Comparison of ENCODE assay signal across 3 cellular contexts in genomic region chr12:77107121-77107520, GRCh38.
TF ChIP-seq lines count a peak whose summit lies in the region.

No MANE protein-coding gene starts in this region.

TF ChIP-seq in SK-N-SH, 30 proteins besides CTCF, POLR2A, EP300 and RAD21:
- TF ChIP-seq, protein P1, sequence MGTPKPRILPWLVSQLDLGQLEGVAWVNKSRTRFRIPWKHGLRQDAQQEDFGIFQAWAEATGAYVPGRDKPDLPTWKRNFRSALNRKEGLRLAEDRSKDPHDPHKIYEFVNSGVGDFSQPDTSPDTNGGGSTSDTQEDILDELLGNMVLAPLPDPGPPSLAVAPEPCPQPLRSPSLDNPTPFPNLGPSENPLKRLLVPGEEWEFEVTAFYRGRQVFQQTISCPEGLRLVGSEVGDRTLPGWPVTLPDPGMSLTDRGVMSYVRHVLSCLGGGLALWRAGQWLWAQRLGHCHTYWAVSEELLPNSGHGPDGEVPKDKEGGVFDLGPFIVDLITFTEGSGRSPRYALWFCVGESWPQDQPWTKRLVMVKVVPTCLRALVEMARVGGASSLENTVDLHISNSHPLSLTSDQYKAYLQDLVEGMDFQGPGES (IDR thresholded peaks at IDR 0.05; ENCODE audit: low read depth, low read length) = no peak
- no peak for TF ChIP-seq RCOR1 (IDR thresholded peaks at IDR 0.05; ENCODE audit: low read length)
- TF ChIP-seq, protein P2, sequence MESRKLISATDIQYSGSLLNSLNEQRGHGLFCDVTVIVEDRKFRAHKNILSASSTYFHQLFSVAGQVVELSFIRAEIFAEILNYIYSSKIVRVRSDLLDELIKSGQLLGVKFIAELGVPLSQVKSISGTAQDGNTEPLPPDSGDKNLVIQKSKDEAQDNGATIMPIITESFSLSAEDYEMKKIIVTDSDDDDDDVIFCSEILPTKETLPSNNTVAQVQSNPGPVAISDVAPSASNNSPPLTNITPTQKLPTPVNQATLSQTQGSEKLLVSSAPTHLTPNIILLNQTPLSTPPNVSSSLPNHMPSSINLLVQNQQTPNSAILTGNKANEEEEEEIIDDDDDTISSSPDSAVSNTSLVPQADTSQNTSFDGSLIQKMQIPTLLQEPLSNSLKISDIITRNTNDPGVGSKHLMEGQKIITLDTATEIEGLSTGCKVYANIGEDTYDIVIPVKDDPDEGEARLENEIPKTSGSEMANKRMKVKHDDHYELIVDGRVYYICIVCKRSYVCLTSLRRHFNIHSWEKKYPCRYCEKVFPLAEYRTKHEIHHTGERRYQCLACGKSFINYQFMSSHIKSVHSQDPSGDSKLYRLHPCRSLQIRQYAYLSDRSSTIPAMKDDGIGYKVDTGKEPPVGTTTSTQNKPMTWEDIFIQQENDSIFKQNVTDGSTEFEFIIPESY (IDR thresholded peaks at IDR 0.05; ENCODE audit: borderline replicate concordance, low read depth) = no peak
- no peak for TF ChIP-seq NRF1 (IDR thresholded peaks at IDR 0.05; ENCODE audit: low read depth, low read length)
- no peak for TF ChIP-seq PBX3 (IDR thresholded peaks at IDR 0.05)
- TF ChIP-seq, protein P3, sequence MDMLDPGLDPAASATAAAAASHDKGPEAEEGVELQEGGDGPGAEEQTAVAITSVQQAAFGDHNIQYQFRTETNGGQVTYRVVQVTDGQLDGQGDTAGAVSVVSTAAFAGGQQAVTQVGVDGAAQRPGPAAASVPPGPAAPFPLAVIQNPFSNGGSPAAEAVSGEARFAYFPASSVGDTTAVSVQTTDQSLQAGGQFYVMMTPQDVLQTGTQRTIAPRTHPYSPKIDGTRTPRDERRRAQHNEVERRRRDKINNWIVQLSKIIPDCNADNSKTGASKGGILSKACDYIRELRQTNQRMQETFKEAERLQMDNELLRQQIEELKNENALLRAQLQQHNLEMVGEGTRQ (IDR thresholded peaks at IDR 0.05; ENCODE audit: borderline replicate concordance, low read depth, low read length) = no peak
- TF ChIP-seq TCF12 (IDR thresholded peaks at IDR 0.05) = no peak
- no peak for TF ChIP-seq JUND (IDR thresholded peaks at IDR 0.05)
- no peak for TF ChIP-seq POLR2AphosphoS5 (IDR thresholded peaks at IDR 0.05; ENCODE audit: low read depth, low read length)
- no peak for TF ChIP-seq RFX5 (IDR thresholded peaks at IDR 0.05; ENCODE audit: low read length)
- no peak for TF ChIP-seq TAF1 (IDR thresholded peaks at IDR 0.05; ENCODE audit: borderline replicate concordance, low read depth, low read length)
- no peak for TF ChIP-seq FOXM1 (IDR thresholded peaks at IDR 0.05; ENCODE audit: low read depth)

TF ChIP-seq in SK-N-SH treated with all-trans-retinoic acid at 6 μM for 48 hours, 23 proteins besides CTCF, POLR2A, EP300 and RAD21 (continued from another document):
- TF ChIP-seq, protein P4, sequence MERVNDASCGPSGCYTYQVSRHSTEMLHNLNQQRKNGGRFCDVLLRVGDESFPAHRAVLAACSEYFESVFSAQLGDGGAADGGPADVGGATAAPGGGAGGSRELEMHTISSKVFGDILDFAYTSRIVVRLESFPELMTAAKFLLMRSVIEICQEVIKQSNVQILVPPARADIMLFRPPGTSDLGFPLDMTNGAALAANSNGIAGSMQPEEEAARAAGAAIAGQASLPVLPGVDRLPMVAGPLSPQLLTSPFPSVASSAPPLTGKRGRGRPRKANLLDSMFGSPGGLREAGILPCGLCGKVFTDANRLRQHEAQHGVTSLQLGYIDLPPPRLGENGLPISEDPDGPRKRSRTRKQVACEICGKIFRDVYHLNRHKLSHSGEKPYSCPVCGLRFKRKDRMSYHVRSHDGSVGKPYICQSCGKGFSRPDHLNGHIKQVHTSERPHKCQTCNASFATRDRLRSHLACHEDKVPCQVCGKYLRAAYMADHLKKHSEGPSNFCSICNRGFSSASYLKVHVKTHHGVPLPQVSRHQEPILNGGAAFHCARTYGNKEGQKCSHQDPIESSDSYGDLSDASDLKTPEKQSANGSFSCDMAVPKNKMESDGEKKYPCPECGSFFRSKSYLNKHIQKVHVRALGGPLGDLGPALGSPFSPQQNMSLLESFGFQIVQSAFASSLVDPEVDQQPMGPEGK (CRISPR knock-in tag; IDR thresholded peaks at IDR 0.05; ENCODE audit: borderline replicate concordance) = no peak
- TF ChIP-seq ZFP3 (CRISPR knock-in tag; IDR thresholded peaks at IDR 0.05) (no peak), OSR1 (CRISPR knock-in tag; IDR thresholded peaks at IDR 0.05) (no peak), ESRRG (CRISPR knock-in tag; IDR thresholded peaks at IDR 0.05) (no peak), ISL1 (CRISPR knock-in tag; IDR thresholded peaks at IDR 0.05) (no peak), TCF4 (CRISPR knock-in tag; IDR thresholded peaks at IDR 0.05; ENCODE audit: borderline replicate concordance) (no peak), ARNTL (CRISPR knock-in tag; IDR thresholded peaks at IDR 0.05; ENCODE audit: borderline replicate concordance, low read depth) (no peak), TOX (CRISPR knock-in tag; IDR thresholded peaks at IDR 0.05; ENCODE audit: borderline replicate concordance) (no peak), RARB (CRISPR knock-in tag; IDR thresholded peaks at IDR 0.05) (no peak), GLIS3 (CRISPR knock-in tag; IDR thresholded peaks at IDR 0.05) (no peak), POU6F1 (CRISPR knock-in tag; IDR thresholded peaks at IDR 0.05; ENCODE audit: borderline replicate concordance, low read depth) (no peak), ZNF565 (CRISPR knock-in tag; conservative IDR thresholded peaks at IDR 0.05; ENCODE audit: low read depth) (no peak)
- TF ChIP-seq, protein P5, sequence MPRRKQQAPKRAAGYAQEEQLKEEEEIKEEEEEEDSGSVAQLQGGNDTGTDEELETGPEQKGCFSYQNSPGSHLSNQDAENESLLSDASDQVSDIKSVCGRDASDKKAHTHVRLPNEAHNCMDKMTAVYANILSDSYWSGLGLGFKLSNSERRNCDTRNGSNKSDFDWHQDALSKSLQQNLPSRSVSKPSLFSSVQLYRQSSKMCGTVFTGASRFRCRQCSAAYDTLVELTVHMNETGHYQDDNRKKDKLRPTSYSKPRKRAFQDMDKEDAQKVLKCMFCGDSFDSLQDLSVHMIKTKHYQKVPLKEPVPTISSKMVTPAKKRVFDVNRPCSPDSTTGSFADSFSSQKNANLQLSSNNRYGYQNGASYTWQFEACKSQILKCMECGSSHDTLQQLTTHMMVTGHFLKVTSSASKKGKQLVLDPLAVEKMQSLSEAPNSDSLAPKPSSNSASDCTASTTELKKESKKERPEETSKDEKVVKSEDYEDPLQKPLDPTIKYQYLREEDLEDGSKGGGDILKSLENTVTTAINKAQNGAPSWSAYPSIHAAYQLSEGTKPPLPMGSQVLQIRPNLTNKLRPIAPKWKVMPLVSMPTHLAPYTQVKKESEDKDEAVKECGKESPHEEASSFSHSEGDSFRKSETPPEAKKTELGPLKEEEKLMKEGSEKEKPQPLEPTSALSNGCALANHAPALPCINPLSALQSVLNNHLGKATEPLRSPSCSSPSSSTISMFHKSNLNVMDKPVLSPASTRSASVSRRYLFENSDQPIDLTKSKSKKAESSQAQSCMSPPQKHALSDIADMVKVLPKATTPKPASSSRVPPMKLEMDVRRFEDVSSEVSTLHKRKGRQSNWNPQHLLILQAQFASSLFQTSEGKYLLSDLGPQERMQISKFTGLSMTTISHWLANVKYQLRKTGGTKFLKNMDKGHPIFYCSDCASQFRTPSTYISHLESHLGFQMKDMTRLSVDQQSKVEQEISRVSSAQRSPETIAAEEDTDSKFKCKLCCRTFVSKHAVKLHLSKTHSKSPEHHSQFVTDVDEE (CRISPR knock-in tag; IDR thresholded peaks at IDR 0.05) = no peak
- TF ChIP-seq, protein P6, sequence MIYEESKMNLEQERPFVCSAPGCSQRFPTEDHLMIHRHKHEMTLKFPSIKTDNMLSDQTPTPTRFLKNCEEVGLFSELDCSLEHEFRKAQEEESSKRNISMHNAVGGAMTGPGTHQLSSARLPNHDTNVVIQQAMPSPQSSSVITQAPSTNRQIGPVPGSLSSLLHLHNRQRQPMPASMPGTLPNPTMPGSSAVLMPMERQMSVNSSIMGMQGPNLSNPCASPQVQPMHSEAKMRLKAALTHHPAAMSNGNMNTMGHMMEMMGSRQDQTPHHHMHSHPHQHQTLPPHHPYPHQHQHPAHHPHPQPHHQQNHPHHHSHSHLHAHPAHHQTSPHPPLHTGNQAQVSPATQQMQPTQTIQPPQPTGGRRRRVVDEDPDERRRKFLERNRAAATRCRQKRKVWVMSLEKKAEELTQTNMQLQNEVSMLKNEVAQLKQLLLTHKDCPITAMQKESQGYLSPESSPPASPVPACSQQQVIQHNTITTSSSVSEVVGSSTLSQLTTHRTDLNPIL (CRISPR knock-in tag; IDR thresholded peaks at IDR 0.05; ENCODE audit: low read depth) = no peak

TF ChIP-seq in WTC11, 78 proteins besides CTCF, POLR2A, EP300 and RAD21 (continued from another document):
- TF ChIP-seq SOX15 (CRISPR knock-in tag; IDR thresholded peaks at IDR 0.05) (no peak), ZNF317 (CRISPR knock-in tag; IDR thresholded peaks at IDR 0.05; ENCODE audit: borderline replicate concordance, low read depth) (no peak), RORB (CRISPR knock-in tag; IDR thresholded peaks at IDR 0.05) (no peak), CDX4 (CRISPR knock-in tag; IDR thresholded peaks at IDR 0.05; ENCODE audit: borderline replicate concordance) (no peak), MLX (CRISPR knock-in tag; IDR thresholded peaks at IDR 0.05) (no peak), AFF4 (CRISPR knock-in tag; IDR thresholded peaks at IDR 0.05; ENCODE audit: borderline replicate concordance) (no peak)
- TF ChIP-seq, protein P7, sequence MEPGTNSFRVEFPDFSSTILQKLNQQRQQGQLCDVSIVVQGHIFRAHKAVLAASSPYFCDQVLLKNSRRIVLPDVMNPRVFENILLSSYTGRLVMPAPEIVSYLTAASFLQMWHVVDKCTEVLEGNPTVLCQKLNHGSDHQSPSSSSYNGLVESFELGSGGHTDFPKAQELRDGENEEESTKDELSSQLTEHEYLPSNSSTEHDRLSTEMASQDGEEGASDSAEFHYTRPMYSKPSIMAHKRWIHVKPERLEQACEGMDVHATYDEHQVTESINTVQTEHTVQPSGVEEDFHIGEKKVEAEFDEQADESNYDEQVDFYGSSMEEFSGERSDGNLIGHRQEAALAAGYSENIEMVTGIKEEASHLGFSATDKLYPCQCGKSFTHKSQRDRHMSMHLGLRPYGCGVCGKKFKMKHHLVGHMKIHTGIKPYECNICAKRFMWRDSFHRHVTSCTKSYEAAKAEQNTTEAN (CRISPR knock-in tag; IDR thresholded peaks at IDR 0.05) = no peak
- TF ChIP-seq, protein P8, sequence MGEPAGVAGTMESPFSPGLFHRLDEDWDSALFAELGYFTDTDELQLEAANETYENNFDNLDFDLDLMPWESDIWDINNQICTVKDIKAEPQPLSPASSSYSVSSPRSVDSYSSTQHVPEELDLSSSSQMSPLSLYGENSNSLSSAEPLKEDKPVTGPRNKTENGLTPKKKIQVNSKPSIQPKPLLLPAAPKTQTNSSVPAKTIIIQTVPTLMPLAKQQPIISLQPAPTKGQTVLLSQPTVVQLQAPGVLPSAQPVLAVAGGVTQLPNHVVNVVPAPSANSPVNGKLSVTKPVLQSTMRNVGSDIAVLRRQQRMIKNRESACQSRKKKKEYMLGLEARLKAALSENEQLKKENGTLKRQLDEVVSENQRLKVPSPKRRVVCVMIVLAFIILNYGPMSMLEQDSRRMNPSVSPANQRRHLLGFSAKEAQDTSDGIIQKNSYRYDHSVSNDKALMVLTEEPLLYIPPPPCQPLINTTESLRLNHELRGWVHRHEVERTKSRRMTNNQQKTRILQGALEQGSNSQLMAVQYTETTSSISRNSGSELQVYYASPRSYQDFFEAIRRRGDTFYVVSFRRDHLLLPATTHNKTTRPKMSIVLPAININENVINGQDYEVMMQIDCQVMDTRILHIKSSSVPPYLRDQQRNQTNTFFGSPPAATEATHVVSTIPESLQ (CRISPR knock-in tag; IDR thresholded peaks at IDR 0.05) = no peak
